ENCODE assay signal across 13 cellular contexts in genomic region chr12:119980247-119980646, GRCh38. TPM values are rescaled to one million over a fixed set of nuclear protein-coding genes. Genes with fewer than 3 reads are reported as not detected.
"Had no signal": no experiment of that assay in that cellular context is flagged by ENCODE, and none has a peak within 500 bp of the region (broad histone marks: within the 10 kb centered on the region; RNA-seq: fewer than 3 reads in every experiment).

No MANE protein-coding gene starts in this region.

- H3K27ac ChIP-seq: epithelial cell of prostate, upper lobe of left lung had no signal

- ATAC-seq: natural killer cell treated with Interleukin-12 subunit alpha and Interleukin-12 subunit beta and Interleukin-15 and Interleukin-18, amount 100 ng/mL, for 72 hours had no signal

- H3K4me3 ChIP-seq: upper lobe of left lung had no signal

- H3K27ac Mint-ChIP-seq: immature natural killer cell; natural killer cell treated with Interleukin-12 subunit alpha and Interleukin-12 subunit beta and Interleukin-15 and Interleukin-18, amount 100 ng/mL, for 72 hours had no signal

- H3K9me3 ChIP-seq: upper lobe of left lung had no signal

- H3K36me3 Mint-ChIP-seq: immature natural killer cell; natural killer cell treated with Interleukin-12 subunit alpha and Interleukin-12 subunit beta and Interleukin-15 and Interleukin-18, amount 100 ng/mL, for 72 hours had no signal

- H3K4me1 Mint-ChIP-seq: immature natural killer cell had no signal

- H3K4me1 ChIP-seq: upper lobe of left lung had no signal

- H3K9me3 Mint-ChIP-seq: immature natural killer cell; natural killer cell treated with Interleukin-12 subunit alpha and Interleukin-12 subunit beta and Interleukin-15 and Interleukin-18, amount 100 ng/mL, for 72 hours had no signal

- H3K4me3 Mint-ChIP-seq: immature natural killer cell; natural killer cell treated with Interleukin-12 subunit alpha and Interleukin-12 subunit beta and Interleukin-15 and Interleukin-18, amount 100 ng/mL, for 72 hours had no signal

- DNase-seq: activated CD4-positive, CD25-positive, alpha-beta regulatory T cell; foreskin melanocyte; immature natural killer cell; mesendoderm; posterior cingulate gyrus; stimulated activated CD4-positive, alpha-beta T cell treated with anti-CD3 and anti-CD28 coated beads, Interleukin-2, amount 100 ng/mL, for 48 hours; stimulated activated naive CD4-positive, alpha-beta T cell treated with Interleukin-2 at 50 U/mL for 16 hours; SW 1271; upper lobe of left lung had no signal

- H3K36me3 ChIP-seq: upper lobe of left lung had no signal

RNA-seq across cellular contexts. Expression of gene BICDL1, which starts 8.8 kb away (rescaled TPM):
- total RNA-seq: dermis microvascular lymphatic vessel endothelial cell, fibroblast of lung had no signal
- polyA plus RNA-seq: fibroblast of lung had no signal
